Comparison of ENCODE assay signal across 8 cellular contexts in the genomic region with DNA sequence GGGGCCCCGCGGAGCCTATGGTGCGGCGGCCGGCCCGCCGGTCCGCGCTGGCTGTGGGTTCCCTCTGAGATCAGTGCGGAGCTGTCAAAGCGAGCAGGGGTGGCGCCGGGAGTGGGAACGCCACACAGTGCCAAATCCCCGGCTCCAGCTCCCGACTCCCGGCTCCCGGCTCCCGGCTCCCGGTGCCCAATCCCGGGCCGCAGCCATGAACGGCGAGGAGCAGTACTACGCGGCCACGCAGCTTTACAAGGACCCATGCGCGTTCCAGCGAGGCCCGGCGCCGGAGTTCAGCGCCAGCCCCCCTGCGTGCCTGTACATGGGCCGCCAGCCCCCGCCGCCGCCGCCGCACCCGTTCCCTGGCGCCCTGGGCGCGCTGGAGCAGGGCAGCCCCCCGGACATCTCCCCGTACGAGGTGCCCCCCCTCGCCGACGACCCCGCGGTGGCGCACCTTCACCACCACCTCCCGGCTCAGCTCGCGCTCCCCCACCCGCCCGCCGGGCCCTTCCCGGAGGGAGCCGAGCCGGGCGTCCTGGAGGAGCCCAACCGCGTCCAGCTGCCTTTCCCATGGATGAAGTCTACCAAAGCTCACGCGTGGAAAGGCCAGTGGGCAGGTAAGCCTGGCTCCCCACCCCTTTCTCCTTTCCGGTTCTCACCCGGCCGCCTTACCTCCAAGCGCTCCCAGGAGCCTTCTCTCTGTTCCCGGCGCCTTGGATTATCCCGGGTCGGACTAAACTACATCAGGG. TPM values are rescaled to one million over a fixed set of nuclear protein-coding genes. Genes with fewer than 3 reads are reported as not detected.
A peak's percentile ranks its signal among the peaks of the same experiment; 100 is the strongest.
DNase-seq lines count a peak whose midpoint lies in the region; ATAC-seq, FAIRE-seq and TF ChIP-seq lines count a peak whose summit lies in the region.

A gene (plus strand): TSS at position 67 of the 743 bp plus-strand sequence. CDS start 139 bp downstream, at position 206.

- no peak within 1 kb of the TSS for H4K8ac ChIP-seq in H9 (replicated peaks; ENCODE audit: insufficient read length, low read depth, low read length)

- H3K9me3 ChIP-seq in H9 (ENCODE audit: control insufficient read depth, low read depth, low read length) (no peaks in the 10 kb centered on the region), HepG2 (ENCODE audit: low read length) (no peaks in the 10 kb centered on the region), thymus (ENCODE audit: control insufficient read depth) (no peaks in the 10 kb centered on the region)

- CTCF ChIA-PET in BJ (lab: Yijun Ruan, JAX) (interaction anchor here (0.5 to 1.8 kb wide), 3 partner anchors 29 to 93 kb away, joined by 3 to 6 read pairs (median 4); no protein-coding TSS in a partner anchor), HepG2 (lab: Yijun Ruan, JAX; ENCODE audit: low intra/inter-chr PET ratio, low total read pairs) (no interaction called here)

- H2BK12ac ChIP-seq in H9 (ENCODE audit: insufficient read length, low read depth, low read length): no peak within 1 kb of the TSS

- TF ChIP-seq EP300 in HepG2 (IDR thresholded peaks at IDR 0.05; ENCODE audit: low read depth in 2 of 2, low read length in 2 of 2) (no peak), HepG2 (CRISPR knock-in tag; IDR thresholded peaks at IDR 0.05; ENCODE audit: borderline replicate concordance) (no peak)

- DNase-seq in BJ (ENCODE audit: low read depth) (no peak), H9 (peak; percentile 80), HepG2 (ENCODE audit: low spot score) (no peak), GM10266 (ENCODE audit: extremely low spot score) (no peak), posterior cingulate gyrus (no peak)
- DNase-seq in activated T-helper 2 cell treated with anti-CD3 and anti-CD28 coated beads, Interferon-gamma antibody, Interleukin-2, Interleukin-4, amounts not matched to agents 10 μg/mL and 5 μg/mL and 100 μg/mL, durations not matched to agents 14 hours and 24 hours and 36 hours (ENCODE audit: low spot score): no peak

- ATAC-seq in HepG2: peak; percentile 88
- ATAC-seq in HG03439 (IDR thresholded peaks at IDR 0.05; ENCODE audit: unreplicated experiment): no peak

- no peak within 1 kb of the TSS for H2BK15ac ChIP-seq in H9 (ENCODE audit: low read depth, low read length)

- H3K27me3 ChIP-seq in BJ (ENCODE audit: control insufficient read depth, insufficient read depth, low read length) (peaks cover 70% of the 10 kb centered on the region), H9 (ENCODE audit: insufficient read depth, low read length) (peaks cover 97% of the 10 kb centered on the region), HepG2 (ENCODE audit: control insufficient read depth in 1 of 2, insufficient read depth in 2 of 2, low read length in 2 of 2) (peaks cover 8 to 50% of the 10 kb centered on the region in 2 experiments), thymus (ENCODE audit: control insufficient read depth, insufficient read depth) (peaks cover 90% of the 10 kb centered on the region)

- H3K79me1 ChIP-seq in H9 (ENCODE audit: insufficient read depth, low read depth, low read length, poor library complexity, severe bottlenecking): no peaks in the 10 kb centered on the region

- no CpG with 5 or more reads among the region's 76 CpGs for WGBS in H9 (ENCODE audit: extremely low coverage, insufficient read length, low lambda C conversion rate)
- 0% methylated on average over 2 of the region's 76 CpGs for whole genome bisulfite sequencing in HepG2 (ENCODE audit: low lambda C conversion rate)
- 4% methylated on average over 76 of the region's 76 CpGs for WGBS in thymus

- H3K4me1 Mint-ChIP-seq in H9: peaks cover 25 to 44% of the 10 kb centered on the region in 2 experiments
- H3K4me1 Mint-ChIP-seq in activated T-helper 2 cell treated with anti-CD3 and anti-CD28 coated beads, Interferon-gamma antibody, Interleukin-2, Interleukin-4, amounts not matched to agents 10 μg/mL and 5 μg/mL and 100 μg/mL, durations not matched to agents 14 hours and 24 hours and 36 hours (ENCODE audit: low read depth): peaks cover 8% of the 10 kb centered on the region

- no peak within 1 kb of the TSS for H3K4ac ChIP-seq in H9 (ENCODE audit: low read depth, low read length)

- no peaks in the 10 kb centered on the region for H3K79me2 ChIP-seq in H9 (ENCODE audit: insufficient read depth, low read length)
- H3K79me2 ChIP-seq in HepG2 (ENCODE audit: insufficient read depth, low read length): no peaks in the 10 kb centered on the region

- H3K9me3 Mint-ChIP-seq in H9: peaks cover 11 to 16% of the 10 kb centered on the region in 2 experiments; a peak in 4 of 5 replicates
- H3K9me3 Mint-ChIP-seq in activated T-helper 2 cell treated with anti-CD3 and anti-CD28 coated beads, Interferon-gamma antibody, Interleukin-2, Interleukin-4, amounts not matched to agents 10 μg/mL and 5 μg/mL and 100 μg/mL, durations not matched to agents 14 hours and 24 hours and 36 hours: no peaks in the 10 kb centered on the region

- H2AFZ ChIP-seq in H9 (ENCODE audit: low read length) (no peak within 1 kb of the TSS), HepG2 (ENCODE audit: low read length) (no peak within 1 kb of the TSS)

- no peak within 1 kb of the TSS for H2BK20ac ChIP-seq in H9 (ENCODE audit: low read depth, low read length, poor library complexity, severe bottlenecking)

- no peak within 1 kb of the TSS for H3T11ph ChIP-seq in H9 (ENCODE audit: low read length)

- no peak within 1 kb of the TSS for H4K5ac ChIP-seq in H9 (ENCODE audit: insufficient read length, low read depth, low read length)

- H3K27ac ChIP-seq in H9 (ENCODE audit: insufficient read length, low read depth, low read length) (no peak within 1 kb of the TSS), HepG2 (ENCODE audit: extremely low read length, insufficient read depth, low read length) (no peak within 1 kb of the TSS), thymus (ENCODE audit: low read depth) (no peak within 1 kb of the TSS)

- H2BK120ac ChIP-seq in H9 (ENCODE audit: low read depth, low read length, poor library complexity, severe bottlenecking): no peak within 1 kb of the TSS

- in situ Hi-C loops in HepG2 (cut with HindIII; ENCODE audit: extremely low pct_ligation_motif_present, low pct_unique_long_range_greater_than_20kb): no loop called here

- no peak within 1 kb of the TSS for H3K9ac ChIP-seq in H9 (ENCODE audit: extremely low read depth, insufficient read length, low read length)
- no peak within 1 kb of the TSS for H3K9ac ChIP-seq in HepG2 (ENCODE audit: insufficient read depth, low read depth, low read length)

- no peak within 1 kb of the TSS for H3K14ac ChIP-seq in H9 (ENCODE audit: insufficient read depth, low read length)

- H3K23ac ChIP-seq in H9 (ENCODE audit: insufficient read length, low read depth, low read length): no peak within 1 kb of the TSS

- H3K36me3 Mint-ChIP-seq in H9 (ENCODE audit: insufficient read depth in 1 of 3, low read depth in 3 of 3): peaks cover 0 to 2% (median 0%) of the 10 kb centered on the region in 3 experiments; a peak in 1 of 7 replicates
- H3K36me3 Mint-ChIP-seq in activated T-helper 2 cell treated with anti-CD3 and anti-CD28 coated beads, Interferon-gamma antibody, Interleukin-2, Interleukin-4, amounts not matched to agents 10 μg/mL and 5 μg/mL and 100 μg/mL, durations not matched to agents 14 hours and 24 hours and 36 hours (ENCODE audit: low read depth): no peaks in the 10 kb centered on the region

- peaks cover 6% of the 10 kb centered on the region for H4K20me1 ChIP-seq in H9 (ENCODE audit: control insufficient read depth, insufficient read depth, insufficient read length)
- H4K20me1 ChIP-seq in HepG2 (ENCODE audit: insufficient read depth, low read length): no peaks in the 10 kb centered on the region

- H2BK5ac ChIP-seq in H9 (ENCODE audit: insufficient read length, low read length): no peak within 1 kb of the TSS

- H3K23me2 ChIP-seq in H9 (ENCODE audit: insufficient read length, low read depth, low read length, poor library complexity, severe bottlenecking): no peaks in the 10 kb centered on the region

- H3K4me2 ChIP-seq in H9 (ENCODE audit: insufficient read depth, insufficient read length, low read length) (peak within 1 kb of the TSS; percentile 5), HepG2 (ENCODE audit: low read depth, low read length) (peak within 1 kb of the TSS; percentile 77)

- H3K27me3 Mint-ChIP-seq in H9 (ENCODE audit: low read depth): peaks cover 99% of the 10 kb centered on the region
- H3K27me3 Mint-ChIP-seq in activated T-helper 2 cell treated with anti-CD3 and anti-CD28 coated beads, Interferon-gamma antibody, Interleukin-2, Interleukin-4, amounts not matched to agents 10 μg/mL and 5 μg/mL and 100 μg/mL, durations not matched to agents 14 hours and 24 hours and 36 hours (ENCODE audit: low read depth): peaks cover 80% of the 10 kb centered on the region

- intact Hi-C loops in activated T-helper 2 cell treated with anti-CD3 and anti-CD28 coated beads, Interferon-gamma antibody, Interleukin-2, Interleukin-4, amounts not matched to agents 10 μg/mL and 5 μg/mL and 100 μg/mL, durations not matched to agents 14 hours and 24 hours and 36 hours (cut with micrococcal nuclease): no loop called here
- intact Hi-C loops in HepG2 (cut with micrococcal nuclease; ENCODE audit: unreplicated experiment) (loop anchor here (2.0 kb wide), 1 partner anchor 41 kb away; no protein-coding TSS in a partner anchor), posterior cingulate gyrus (cut with DNase I) (no loop called here)

- H3K36me3 ChIP-seq in BJ (ENCODE audit: control insufficient read depth, insufficient read depth, low read length): no peaks in the 10 kb centered on the region
- H3K36me3 ChIP-seq in HepG2 (replicated peaks in 1 of 2; ENCODE audit: control insufficient read depth in 1 of 2, insufficient read depth in 2 of 2, low read length in 2 of 2): no peaks in the 10 kb centered on the region
- H3K36me3 ChIP-seq in thymus (ENCODE audit: control insufficient read depth, insufficient read depth): no peaks in the 10 kb centered on the region

- no peak within 1 kb of the TSS for H3K56ac ChIP-seq in H9 (ENCODE audit: insufficient read length, low read depth, low read length)

- no peaks in the 10 kb centered on the region; the same call in 1 of the 2 replicates for H3K4me1 ChIP-seq in H9 (ENCODE audit: insufficient read depth, low read length)
- H3K4me1 ChIP-seq in HepG2 (ENCODE audit: insufficient read depth, low read length): peaks cover 35% of the 10 kb centered on the region
- no peaks in the 10 kb centered on the region for H3K4me1 ChIP-seq in thymus (ENCODE audit: control insufficient read depth, insufficient read depth, low read length)

- TF ChIP-seq POLR2A in HepG2 (IDR thresholded peaks at IDR 0.05; ENCODE audit: insufficient read depth in 1 of 2, low read depth in 2 of 2, low read length in 2 of 2): no peak

- TF ChIP-seq RAD21 in HepG2 (CRISPR knock-in tag; IDR thresholded peaks at IDR 0.05): no peak

- POLR2A ChIA-PET in BJ (lab: Charles Lee): no interaction called here
- POLR2A ChIA-PET in HepG2 (lab: Yijun Ruan, JAX): interaction anchor here (1.2 kb wide), 1 partner anchor 41 kb away, joined by 6 read pairs; no protein-coding TSS in a partner anchor

- no TSS peak for BruUV-seq in HepG2 (replicated peaks; lab: Mats Ljungman, UMichigan)

- H3K27ac Mint-ChIP-seq in H9: no peak within 1 kb of the TSS
- no peak within 1 kb of the TSS for H3K27ac Mint-ChIP-seq in activated T-helper 2 cell treated with anti-CD3 and anti-CD28 coated beads, Interferon-gamma antibody, Interleukin-2, Interleukin-4, amounts not matched to agents 10 μg/mL and 5 μg/mL and 100 μg/mL, durations not matched to agents 14 hours and 24 hours and 36 hours

- FAIRE-seq in HepG2 (lab: Jason Lieb, UNC): no peak

- H3K18ac ChIP-seq in H9 (ENCODE audit: insufficient read length, low read depth, low read length): no peak within 1 kb of the TSS

- H3K4me3 ChIP-seq in BJ (ENCODE audit: low read depth, low read length): peak within 1 kb of the TSS; percentile 28
- peak within 1 kb of the TSS; percentile 35 to 68 (median 45) for H3K4me3 ChIP-seq in HepG2 (replicated peaks in 1 of 3; ENCODE audit: insufficient read depth in 1 of 3, low read depth in 2 of 3, low read length in 3 of 3)
- peak within 1 kb of the TSS; percentile 9 for H3K4me3 ChIP-seq in thymus (ENCODE audit: low read length)

- H4K91ac ChIP-seq in H9 (ENCODE audit: insufficient read length, low read depth, low read length): no peak within 1 kb of the TSS

- peak within 1 kb of the TSS; percentile 37 to 70 for H3K4me3 Mint-ChIP-seq in H9
- peak within 1 kb of the TSS; percentile 41 for H3K4me3 Mint-ChIP-seq in activated T-helper 2 cell treated with anti-CD3 and anti-CD28 coated beads, Interferon-gamma antibody, Interleukin-2, Interleukin-4, amounts not matched to agents 10 μg/mL and 5 μg/mL and 100 μg/mL, durations not matched to agents 14 hours and 24 hours and 36 hours (ENCODE audit: low read depth)

- no peak within 1 kb of the TSS for H2AK5ac ChIP-seq in H9 (ENCODE audit: insufficient read length, low read length)

- no peak for TF ChIP-seq CTCF in BJ (IDR thresholded peaks at IDR 0.05; ENCODE audit: insufficient read depth, low read depth, low read length)
- TF ChIP-seq CTCF in H9 (conservative IDR thresholded peaks at IDR 0.05): no peak
- TF ChIP-seq CTCF in HepG2 (CRISPR knock-in tag; IDR thresholded peaks at IDR 0.05): no peak
- TF ChIP-seq CTCF in GM10266 (IDR thresholded peaks at IDR 0.05; ENCODE audit: control insufficient read depth, insufficient read depth, low read depth, missing control alignments): no peak

RNA-seq across cellular contexts. Expression of the gene that starts here (rescaled TPM):
- polyA plus RNA-seq in BJ (2011; rRNA removed) (not detected in 2 replicates), HepG2 (2011; rRNA removed) (not detected in 2 replicates), thymus (0.05 TPM)
- not detected in 2 replicates for polyA minus RNA-seq in BJ (2011; rRNA and poly(A)+ RNA removed)
- total RNA-seq in H9 (2021) (not detected in 2 replicates), HepG2 (2016; rRNA removed; fragmentation: Illumina TruSeq; extraction: Trizol) (0.07 TPM in 1 of 2 replicates, not detected in the other)
- not detected in 2 replicates for total RNA-seq in activated T-helper 2 cell treated with anti-CD3 and anti-CD28 coated beads, Interferon-gamma antibody, Interleukin-2, Interleukin-4, amounts not matched to agents 10 μg/mL and 5 μg/mL and 100 μg/mL, durations not matched to agents 14 hours and 24 hours and 36 hours
- not detected in 2 replicates for total RNA-seq in HepG2 (2016; cell fraction: cytosol; rRNA removed; fragmentation: Illumina TruSeq; extraction: Trizol; ENCODE audit: low read depth)
- 0.06 and 0.12 TPM in 2 replicates for total RNA-seq in HepG2 (2016; cell fraction: insoluble cytoplasmic fraction; rRNA removed; fragmentation: Illumina TruSeq; extraction: Trizol)
- 0.09 and 0.14 TPM in 2 replicates for total RNA-seq in HepG2 (2016; cell fraction: membrane; rRNA removed; fragmentation: Illumina TruSeq; extraction: Trizol)
- not detected in 2 replicates for total RNA-seq in HepG2 (2016; cell fraction: nucleus; rRNA removed; fragmentation: Illumina TruSeq; extraction: Trizol)
- polyA plus RNA-seq in HepG2 (2011; cell fraction: cytosol; rRNA removed): 0.03 TPM in 1 of 2 replicates, not detected in the other
- not detected in 2 replicates for polyA plus RNA-seq in HepG2 (2011; cell fraction: nucleus; rRNA removed)
- polyA plus RNA-seq in HepG2 (2012): 0.12 and 0.30 TPM in 2 replicates
- 0.26 and 0.31 TPM in 2 replicates for polyA plus RNA-seq in HepG2 (2016; cell fraction: cytosol; fragmentation: Illumina TruSeq; extraction: Trizol; ENCODE audit: low read depth)
- polyA plus RNA-seq in HepG2 (2016; cell fraction: insoluble cytoplasmic fraction; fragmentation: Illumina TruSeq; extraction: Trizol; ENCODE audit: low read depth): 0.61 TPM in 2 replicates
- 0.36 and 0.37 TPM in 2 replicates for polyA plus RNA-seq in HepG2 (2016; cell fraction: membrane; fragmentation: Illumina TruSeq; extraction: Trizol; ENCODE audit: low read depth)
- 0.48 and 0.71 TPM in 2 replicates for polyA plus RNA-seq in HepG2 (2016; cell fraction: nucleus; fragmentation: Illumina TruSeq; extraction: Trizol; ENCODE audit: insufficient read depth, low read depth)
- not detected in 2 replicates for polyA minus RNA-seq in HepG2 (2011; rRNA and poly(A)+ RNA removed; ENCODE audit: low replicate concordance)
- polyA minus RNA-seq in HepG2 (2011; cell fraction: cytosol; rRNA and poly(A)+ RNA removed): not detected in 2 replicates
- 0.12 TPM in 1 of 2 replicates, not detected in the other for polyA minus RNA-seq in HepG2 (2011; cell fraction: nucleus; rRNA and poly(A)+ RNA removed)

Comparison
In these comparisons a context has a peak if more than half of its experiments do, and no peak if none do; other contexts are left out.
1. Peak in DNase-seq and H3K4me2 ChIP-seq in H9; RNA of the gene not detected or under 1 TPM.
2. Peak in ATAC-seq, H3K4me3 ChIP-seq and H3K4me2 ChIP-seq in HepG2; RNA of the gene not detected or under 1 TPM.